In the genomic region with DNA sequence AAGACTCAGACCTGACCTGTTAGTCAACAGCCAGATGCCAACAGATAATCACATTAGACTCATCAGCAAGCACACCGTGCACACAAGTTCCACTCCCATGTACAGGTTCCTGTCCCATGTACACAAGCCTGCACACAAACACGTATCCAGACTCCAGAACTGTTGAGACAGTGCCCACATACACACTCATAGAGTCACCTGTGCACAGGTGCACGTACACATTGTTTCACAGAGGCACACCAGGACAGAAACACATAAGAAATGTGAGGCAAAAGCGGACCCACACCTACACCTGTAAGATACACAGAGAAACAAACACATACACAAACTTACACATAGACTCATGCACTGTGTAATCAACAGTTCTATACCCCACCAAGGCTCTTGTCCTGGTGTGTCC, we compare ENCODE assay signal across 27 cellular contexts.
"Had no signal": no experiment of that assay in that cellular context is flagged by ENCODE, and none has a peak within 500 bp of the region (broad histone marks: within the 10 kb centered on the region; RNA-seq: fewer than 3 reads in every experiment).

No MANE protein-coding gene starts in this region.

- H3K36me3 Mint-ChIP-seq: stimulated activated effector memory CD8-positive, alpha-beta T cell treated with anti-CD3 and anti-CD28 coated beads, Interleukin-12 subunit alpha, Interleukin-12 subunit beta, amount 100 ng/mL, for 72 hours had no signal

- H3K4me3 Mint-ChIP-seq: activated CD4-positive, alpha-beta T cell treated with anti-CD3 and anti-CD28 coated beads, Interleukin-2, amount 10 ng/mL, durations not matched to agents 24 days and 14 days; activated T-cell treated with anti-CD3 and anti-CD28 coated beads, Interleukin-2, amount 50 U/mL, for 72 hours; dendritic cell treated with granulocyte-macrophage colony-stimulating factor and Interleukin-4, amounts not matched to agents 40 ng/mL and 50 ng/mL, for 4 days; stimulated activated effector memory CD8-positive, alpha-beta T cell treated with anti-CD3 and anti-CD28 coated beads, Interleukin-12 subunit alpha, Interleukin-12 subunit beta, amount 100 ng/mL, for 72 hours; stimulated activated naive CD8-positive, alpha-beta T cell treated with anti-CD3 and anti-CD28 coated beads, Interleukin-15, Interleukin-2, amounts not matched to agents 100 ng/mL and 50 ng/mL, for 24 hours; T-helper 17 cell had no signal

- H3K27ac Mint-ChIP-seq: activated CD4-positive, alpha-beta T cell treated with anti-CD3 and anti-CD28 coated beads, Interleukin-2, amount 10 ng/mL, durations not matched to agents 24 days and 14 days; activated CD8-positive, alpha-beta T cell treated with anti-CD3 and anti-CD28 coated beads for 36 hours; activated T-cell treated with anti-CD3 and anti-CD28 coated beads, Interleukin-2, amount 50 U/mL, for 72 hours; dendritic cell treated with granulocyte-macrophage colony-stimulating factor and Interleukin-4, amounts not matched to agents 40 ng/mL and 50 ng/mL, for 4 days; nephron; stimulated activated naive CD8-positive, alpha-beta T cell treated with anti-CD3 and anti-CD28 coated beads, Interleukin-15, Interleukin-2, amounts not matched to agents 100 ng/mL and 50 ng/mL, for 24 hours had no signal

- ATAC-seq: activated CD8-positive, alpha-beta T cell treated with anti-CD3 and anti-CD28 coated beads for 36 hours; activated T-cell treated with anti-CD3 and anti-CD28 coated beads, Interleukin-2, amount 50 U/mL, for 72 hours; psoas muscle; stimulated activated effector memory CD8-positive, alpha-beta T cell treated with anti-CD3 and anti-CD28 coated beads, Interleukin-12 subunit alpha, Interleukin-12 subunit beta, amount 100 ng/mL, for 72 hours; T-helper 17 cell had no signal

- H3K4me3 ChIP-seq: left ventricle myocardium inferior, lung, psoas muscle, sigmoid colon, upper lobe of left lung had no signal

- H3K9me3 Mint-ChIP-seq: activated CD4-positive, alpha-beta T cell treated with anti-CD3 and anti-CD28 coated beads, Interleukin-2, amount 10 ng/mL, durations not matched to agents 24 days and 14 days; activated CD8-positive, alpha-beta T cell treated with anti-CD3 and anti-CD28 coated beads for 36 hours; nephron; stimulated activated effector memory CD8-positive, alpha-beta T cell treated with anti-CD3 and anti-CD28 coated beads, Interleukin-12 subunit alpha, Interleukin-12 subunit beta, amount 100 ng/mL, for 72 hours; stimulated activated naive CD8-positive, alpha-beta T cell treated with anti-CD3 and anti-CD28 coated beads, Interleukin-15, Interleukin-2, amounts not matched to agents 100 ng/mL and 50 ng/mL, for 24 hours had no signal

- H3K27ac ChIP-seq: brain microvascular endothelial cell, epithelial cell of prostate, left ventricle myocardium inferior, parathyroid adenoma, psoas muscle, sigmoid colon, upper lobe of left lung, WERI-Rb-1 had no signal

- H3K9me3 ChIP-seq: left ventricle myocardium inferior, psoas muscle, sigmoid colon, upper lobe of left lung had no signal

- H3K27me3 Mint-ChIP-seq: activated CD8-positive, alpha-beta T cell treated with anti-CD3 and anti-CD28 coated beads for 36 hours; dendritic cell treated with granulocyte-macrophage colony-stimulating factor and Interleukin-4, amounts not matched to agents 40 ng/mL and 50 ng/mL, for 4 days; stimulated activated naive CD8-positive, alpha-beta T cell treated with anti-CD3 and anti-CD28 coated beads, Interleukin-15, Interleukin-2, amounts not matched to agents 100 ng/mL and 50 ng/mL, for 24 hours; T-helper 17 cell had no signal

- H3K27me3 ChIP-seq: brain microvascular endothelial cell, sigmoid colon, upper lobe of left lung had no signal

- H3K4me1 ChIP-seq: parathyroid adenoma had no signal

- H3K36me3 ChIP-seq: brain microvascular endothelial cell, left ventricle myocardium inferior, sigmoid colon, upper lobe of left lung had no signal

- DNase-seq: activated CD4-positive, alpha-beta T cell treated with anti-CD3 and anti-CD28 coated beads, Interleukin-2, amount 10 ng/mL, durations not matched to agents 24 days and 14 days; activated CD4-positive, CD25-positive, alpha-beta regulatory T cell treated with anti-CD3 and anti-CD28 coated beads, Interleukin-2, amount 50 U/mL, for 72 hours; activated CD8-positive, alpha-beta T cell treated with anti-CD3 and anti-CD28 coated beads for 36 hours; activated gamma-delta T cell; activated naive CD4-positive, alpha-beta T cell treated with anti-CD3 and anti-CD28 coated beads, Interleukin-2, amount 50 U/mL, for 16 hours; activated T-cell treated with anti-CD3 and anti-CD28 coated beads, Interleukin-2, amount 50 U/mL, for 72 hours; amniotic stem cell; brain microvascular endothelial cell; central memory CD4-positive, alpha-beta T cell; effector CD4-positive, alpha-beta T cell; glutamatergic neuron; left ventricle myocardium inferior; psoas muscle; sigmoid colon; small intestine; stimulated activated CD4-positive, alpha-beta T cell treated with anti-CD3 and anti-CD28 coated beads, Interleukin-4, amount 100 ng/mL, for 24 hours; T-helper 17 cell; T1000; upper lobe of left lung; WERI-Rb-1 had no signal
